ENCODE assay signal across 15 cellular contexts in genomic region chr2:64661770-64662169, GRCh38. TPM values are rescaled to one million over a fixed set of nuclear protein-coding genes. Genes with fewer than 3 reads are reported as not detected.
DNase-seq lines count a peak whose midpoint lies in the region; ATAC-seq and TF ChIP-seq lines count a peak whose summit lies in the region.
"Had no signal": no experiment of that assay in that cellular context is flagged by ENCODE, and none has a peak within 500 bp of the region (broad histone marks: within the 10 kb centered on the region; RNA-seq: fewer than 3 reads in every experiment).

No MANE protein-coding gene starts in this region.

- DNase-seq in GDM1 (lab: John Stamatoyannopoulos, UW) (peak; percentile 31), medulla oblongata (ENCODE audit: extremely low spot score) (peak; percentile 64), dorsolateral prefrontal cortex (no peak), LoVo (ENCODE audit: low spot score) (no peak), DMS 273 treated with DMSO at 0.1 percent for 48 hours (lab: John Stamatoyannopoulos, UW) (no peak), G401 (ENCODE audit: low spot score) (no peak)
- DNase-seq: gastrocnemius medialis, left colon, NCI-H1092, nucleus accumbens had no signal

- H4K20me1 ChIP-seq in OCI-LY3 (ENCODE audit: insufficient read depth, low read length), result no peaks in the 10 kb centered on the region

- H3K79me2 ChIP-seq in OCI-LY3 (ENCODE audit: low read length), result no peaks in the 10 kb centered on the region

- in situ Hi-C loops in G401 (cut with HindIII; ENCODE audit: low sequenced_read_pairs), result no loop called here

- peaks cover 3% of the 10 kb centered on the region; the same call in 1 of the 2 replicates for H3K9me3 ChIP-seq in OCI-LY3 (ENCODE audit: insufficient read depth, low read length)
- H3K9me3 ChIP-seq: gastrocnemius medialis had no signal

- peaks cover 42% of the 10 kb centered on the region for H3K4me1 ChIP-seq in OCI-LY3 (ENCODE audit: low read length)

- no peaks in the 10 kb centered on the region for H3K36me3 ChIP-seq in OCI-LY3 (replicated peaks; ENCODE audit: low read depth, low read length)
- H3K36me3 ChIP-seq: gastrocnemius medialis had no signal

- intact Hi-C loops in dorsolateral prefrontal cortex (cut with DNase I), result no loop called here

- H3K4me2 ChIP-seq in OCI-LY3 (ENCODE audit: low read length), result peak overlapping the region; percentile 49
- H3K4me2 ChIP-seq: GM23338 had no signal

- H2AFZ ChIP-seq in OCI-LY3 (ENCODE audit: low read depth, low read length), result no peak overlapping the region; the same call in 1 of the 2 replicates
- H2AFZ ChIP-seq: GM23338 had no signal

- H3K9ac ChIP-seq in OCI-LY3 (ENCODE audit: low read length), result peak overlapping the region; percentile 38

- peak; percentile 44 for ATAC-seq in HG02623 (IDR thresholded peaks at IDR 0.05; ENCODE audit: unreplicated experiment)
- ATAC-seq: activated T-helper 17 cell treated with anti-CD3 and anti-CD28 coated beads, Interleukin-2, amount 50 U/mL, for 72 hours; gastrocnemius medialis; GM23338; left colon had no signal

- H3K4me3 ChIP-seq in OCI-LY3 (ENCODE audit: low read length) (peak overlapping the region; percentile 10), dorsolateral prefrontal cortex (peak overlapping the region in 1 of 59 donors; percentile 3)
- H3K4me3 ChIP-seq: gastrocnemius medialis, GM23338 had no signal

- TF ChIP-seq CTCF in OCI-LY3 (IDR thresholded peaks at IDR 0.05; ENCODE audit: low read depth, low read length) (peak; percentile 49), dorsolateral prefrontal cortex (IDR thresholded peaks at IDR 0.05 in 54 of 56, conservative IDR thresholded peaks at IDR 0.05 in 2 of 56; ENCODE audit: low read depth in 1 of 56, partially characterized antibody in 56 of 56) (no peak)

- H3K27me3 ChIP-seq in OCI-LY3 (ENCODE audit: low read depth, low read length), result no peaks in the 10 kb centered on the region
- no peaks in the 10 kb centered on the region for H3K27me3 ChIP-seq in dorsolateral prefrontal cortex
- H3K27me3 ChIP-seq: gastrocnemius medialis had no signal

- H3K27ac ChIP-seq in OCI-LY3 (ENCODE audit: low read length) (peak overlapping the region; percentile 61), dorsolateral prefrontal cortex (peak overlapping the region in 7 of 59 donors; percentile 6 to 63 (median 31))
- H3K27ac ChIP-seq: gastrocnemius medialis, VCaP had no signal

RNA-seq across cellular contexts. Expression of gene SERTAD2, which starts 8.1 kb away (rescaled TPM):
- total RNA-seq in dorsolateral prefrontal cortex, result 10 to 100 TPM in 116 of 120 experiments, 1 to 10 TPM in 4; 7.8 to 24.8 (median 13.4) TPM
- total RNA-seq in G401 (2014; rRNA removed; shearing (Covaris generic)), result 19.3 and 28.9 TPM in 2 replicates

Comparison
In these comparisons a context has a peak if more than half of its experiments do, and no peak if none do; other contexts are left out.
1. DNase-seq: peak in GDM1 (single experiment) and medulla oblongata (single experiment); none in dorsolateral prefrontal cortex (0 of 10), LoVo (single experiment), DMS 273 treated with DMSO at 0.1 percent for 48 hours (single experiment) and G401 (single experiment).